ENCODE assay signal across 11 cellular contexts in the genomic region with DNA sequence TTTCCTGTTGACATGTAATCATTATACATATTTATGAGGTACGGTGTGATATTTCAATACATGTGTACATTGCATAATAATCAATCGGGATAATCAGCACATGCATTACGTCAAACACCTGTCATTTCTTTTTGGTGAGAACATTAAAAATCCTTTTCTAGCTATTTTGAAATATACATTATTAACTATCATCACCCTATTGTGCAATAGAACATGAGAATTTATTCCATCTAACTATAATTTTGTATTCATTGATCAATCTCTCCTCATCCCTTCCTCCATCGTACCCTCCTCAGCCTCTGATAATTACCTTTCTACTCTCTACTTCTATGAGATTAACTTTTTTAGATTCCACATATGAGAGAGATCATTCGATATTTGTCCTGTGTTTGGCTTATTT.
"Had no signal": no experiment of that assay in that cellular context is flagged by ENCODE, and none has a peak within 500 bp of the region (broad histone marks: within the 10 kb centered on the region; RNA-seq: fewer than 3 reads in every experiment).

No MANE protein-coding gene starts in this region.

- H3K4me2 ChIP-seq: GM23338 had no signal

- DNase-seq: GM23248, GOT3, H7, H9, HCEC 1CT, HFFc6 had no signal

- H3K9me3 ChIP-seq: HAP-1 had no signal

- H3K4me3 ChIP-seq: GM23248, GM23338, HAP-1 had no signal

- FAIRE-seq: H1, H54 had no signal

- H3K9ac ChIP-seq: GM23248 had no signal

- H3K4me1 ChIP-seq: HAP-1 had no signal

- ATAC-seq: GM23338, HCT116 had no signal

- H3K27ac ChIP-seq: GM23248 had no signal

- H3K36me3 ChIP-seq: HAP-1 had no signal

- H2AFZ ChIP-seq: GM23248, GM23338 had no signal
